ENCODE assay signal across 8 cellular contexts in the genomic region with DNA sequence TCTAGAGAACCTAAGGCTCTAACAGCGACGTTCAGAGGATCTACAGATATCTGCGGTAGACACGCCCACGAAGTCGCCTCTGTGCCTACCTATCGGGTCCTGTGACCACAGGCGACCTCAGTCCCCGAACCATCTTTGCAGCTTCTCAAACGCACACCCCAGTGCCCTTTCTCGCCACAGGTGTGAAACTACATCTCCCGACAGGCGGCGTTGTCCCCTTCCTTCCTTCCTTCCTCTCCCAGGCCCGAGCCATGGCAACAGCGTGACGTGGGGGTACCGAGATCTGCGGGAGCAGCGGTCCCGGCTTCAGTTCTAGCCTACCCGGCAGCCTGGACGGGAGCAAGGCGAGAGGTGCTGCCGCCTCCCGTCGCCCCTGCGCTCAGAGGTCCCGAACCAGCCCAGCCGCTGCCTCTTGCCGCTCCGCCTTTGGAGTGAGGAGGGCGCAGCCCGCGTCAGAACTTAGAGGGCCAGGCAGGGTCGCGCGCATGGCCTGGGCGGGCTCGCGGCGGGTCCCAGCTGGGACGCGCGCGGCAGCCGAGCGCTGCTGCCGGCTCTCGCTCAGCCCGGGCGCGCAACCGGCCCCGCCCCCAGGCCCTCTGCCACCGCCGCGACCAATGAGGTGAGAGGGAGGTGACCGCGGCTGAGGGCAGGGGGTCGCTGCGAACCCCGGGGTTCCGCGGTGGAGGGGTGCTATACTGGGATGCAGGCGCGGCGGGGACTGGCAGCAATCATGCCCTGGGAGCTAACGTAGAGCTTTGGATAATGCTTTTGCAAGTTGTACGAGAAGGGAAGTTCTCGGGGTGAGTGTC. TPM values are rescaled to one million over a fixed set of nuclear protein-coding genes. Genes with fewer than 3 reads are reported as not detected.
DNase-seq lines count a peak whose midpoint lies in the region; TF ChIP-seq lines count a peak whose summit lies in the region.

TSS of gene COQ10A (plus strand) at position 309 of the 809 bp plus-strand sequence. CDS start at position 486, 177 bp downstream.

- POLR2A ChIA-PET in HEK293T (lab: Yijun Ruan, JAX) = interaction anchor here (0.6 to 3.0 kb wide), 15 partner anchors 10 to 204 kb away, joined by 3 to 17 read pairs (median 5); partner anchors contain the start of genes ANKRD52, CNPY2, CS and ESYT1

- peak within 1 kb of the TSS; percentile 88 for H3K27ac ChIP-seq in suprapubic skin

- TF ChIP-seq CTCF in suprapubic skin (IDR thresholded peaks at IDR 0.05) = peak; percentile 34 to 63

- peak; percentile 92 for DNase-seq in HEK293T (ENCODE audit: extremely low spot score)
- DNase-seq in MV-4-11 (lab: John Stamatoyannopoulos, UW) = peak; percentile 78
- DNase-seq in SK-N-DZ (ENCODE audit: low spot score) = peak; percentile 93
- DNase-seq in activated naive CD4-positive, alpha-beta T cell treated with anti-CD3 and anti-CD28 coated beads, Interleukin-2, amount 50 U/mL, for 16 hours = peak; percentile 85
- DNase-seq in globus pallidus (ENCODE audit: low spot score) = peak; percentile 84
- DNase-seq in nucleus accumbens (lab: John Stamatoyannopoulos, UW) = peak; percentile 37 to 95 (median 80)
- peak; percentile 94 for DNase-seq in suprapubic skin (ENCODE audit: low spot score in 2 of 2)

- WGBS in suprapubic skin = under 1% methylated on average over 44 of the region's 71 CpGs

- H3K36me3 ChIP-seq in suprapubic skin = peaks cover 16% of the 10 kb centered on the region

- H3K27me3 ChIP-seq in suprapubic skin = no peaks in the 10 kb centered on the region

- CTCF ChIA-PET in HEK293T (lab: Yijun Ruan, JAX) = interaction anchor here (0.7 to 1.2 kb wide), 4 partner anchors 8 to 197 kb away, joined by 3 to 6 read pairs (median 3); partner anchors contain the start of genes ANKRD52, CNPY2 and CS

- H3K4me1 ChIP-seq in suprapubic skin = peaks cover 16% of the 10 kb centered on the region

- no peak for TF ChIP-seq EP300 in suprapubic skin (IDR thresholded peaks at IDR 0.05)

- H3K9me3 ChIP-seq in suprapubic skin = no peaks in the 10 kb centered on the region

- H3K4me3 ChIP-seq in GM08714 (ENCODE audit: low read length) (peak within 1 kb of the TSS; percentile 74), suprapubic skin (peak within 1 kb of the TSS; percentile 63)

- TF ChIP-seq POLR2A in suprapubic skin (IDR thresholded peaks at IDR 0.05) = peak in 1 of 2 donors; percentile 65

TF ChIP-seq in HEK293T, 16 proteins besides CTCF, POLR2A, EP300 and RAD21:
- TF ChIP-seq FOXM1 (IDR thresholded peaks at IDR 0.05; ENCODE audit: borderline replicate concordance) (no peak), ZNF384 (IDR thresholded peaks at IDR 0.05) (no peak), SUZ12 (IDR thresholded peaks at IDR 0.05) (no peak), CTBP1 (IDR thresholded peaks at IDR 0.05; ENCODE audit: borderline replicate concordance) (no peak), BHLHE40 (IDR thresholded peaks at IDR 0.05; ENCODE audit: borderline replicate concordance) (no peak), ARNT (IDR thresholded peaks at IDR 0.05) (no peak), L3MBTL2 (conservative IDR thresholded peaks at IDR 0.05) (peak; percentile 46), LEF1 (IDR thresholded peaks at IDR 0.05; ENCODE audit: borderline replicate concordance) (no peak), FOXA1 (IDR thresholded peaks at IDR 0.05) (no peak), TARDBP (IDR thresholded peaks at IDR 0.05) (no peak), SP1 (IDR thresholded peaks at IDR 0.05) (no peak), HDGF (IDR thresholded peaks at IDR 0.05; ENCODE audit: borderline replicate concordance) (0 out of 2 replicates have a peak, but pooled peaks have one; percentile 82), FOXK2 (IDR thresholded peaks at IDR 0.05) (no peak), NFRKB (IDR thresholded peaks at IDR 0.05) (no peak)
- TF ChIP-seq, protein P1, sequence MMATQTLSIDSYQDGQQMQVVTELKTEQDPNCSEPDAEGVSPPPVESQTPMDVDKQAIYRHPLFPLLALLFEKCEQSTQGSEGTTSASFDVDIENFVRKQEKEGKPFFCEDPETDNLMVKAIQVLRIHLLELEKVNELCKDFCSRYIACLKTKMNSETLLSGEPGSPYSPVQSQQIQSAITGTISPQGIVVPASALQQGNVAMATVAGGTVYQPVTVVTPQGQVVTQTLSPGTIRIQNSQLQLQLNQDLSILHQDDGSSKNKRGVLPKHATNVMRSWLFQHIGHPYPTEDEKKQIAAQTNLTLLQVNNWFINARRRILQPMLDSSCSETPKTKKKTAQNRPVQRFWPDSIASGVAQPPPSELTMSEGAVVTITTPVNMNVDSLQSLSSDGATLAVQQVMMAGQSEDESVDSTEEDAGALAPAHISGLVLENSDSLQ (IDR thresholded peaks at IDR 0.05) = no peak

RNA-seq across cellular contexts. Expression of gene COQ10A, which starts in this region (rescaled TPM):
- 70.1 and 76.4 TPM in 2 replicates for polyA plus RNA-seq in SK-N-DZ (2014; cell fraction: cytosol; rRNA removed)
- 109 and 157 TPM in 2 replicates for polyA plus RNA-seq in SK-N-DZ (2014; cell fraction: nucleus; rRNA removed)
- total RNA-seq in suprapubic skin = 10 to 100 TPM in 1 of 4 donors, 1 to 10 TPM in 3; 3.4 to 17.0 (median 7.6) TPM

Comparison
In these comparisons a context has a peak if more than half of its experiments do, and no peak if none do; other contexts are left out.
1. Peak in every context shown above with its lines: DNase-seq, H3K4me3 ChIP-seq and H3K27ac ChIP-seq.